8 cellular contexts compared by ENCODE assay signal in the genomic region with DNA sequence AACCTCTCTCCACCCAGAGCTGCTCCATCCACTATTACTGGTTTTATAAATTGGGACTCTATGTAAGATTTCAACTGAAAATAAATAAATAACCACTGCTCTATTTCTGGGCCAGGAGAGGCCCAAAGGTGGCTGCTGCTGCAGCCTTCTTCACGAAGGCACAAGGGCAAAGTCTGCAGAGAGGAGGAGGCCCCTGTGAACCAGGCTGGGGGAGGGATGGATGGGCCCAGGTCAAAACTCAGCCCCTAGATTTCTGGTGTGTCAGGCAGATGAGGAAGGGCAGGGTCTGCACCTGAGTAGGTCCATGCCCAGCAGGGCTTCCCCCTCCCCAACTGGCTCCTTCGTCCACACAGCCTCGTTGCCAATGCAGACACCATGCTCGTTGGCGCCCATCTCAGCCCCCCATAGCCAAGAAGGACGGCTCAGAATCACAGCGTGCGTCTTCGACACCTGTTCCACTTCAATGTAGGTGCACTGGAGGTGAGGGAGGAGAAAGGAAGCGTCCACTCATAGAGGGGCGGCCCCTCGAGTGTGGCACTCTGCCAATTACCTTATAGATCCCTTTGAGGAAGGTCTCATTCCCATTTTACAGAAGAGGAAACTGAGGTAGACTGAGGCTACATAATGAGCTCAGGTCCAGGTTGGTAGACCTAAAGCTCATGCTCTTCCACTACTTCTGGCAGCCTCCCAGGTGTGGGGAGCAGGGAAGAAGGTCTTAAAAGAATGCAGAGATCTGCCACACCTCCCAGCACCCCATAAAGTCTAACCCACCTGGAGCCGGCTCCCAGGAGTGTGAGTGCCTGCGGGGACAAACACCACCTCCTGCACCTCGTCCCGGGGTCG. TPM values are rescaled to one million over a fixed set of nuclear protein-coding genes. Genes with fewer than 3 reads are reported as not detected.
A peak's percentile ranks its signal among the peaks of the same experiment; 100 is the strongest.
DNase-seq lines count a peak whose midpoint lies in the region; ATAC-seq and TF ChIP-seq lines count a peak whose summit lies in the region.

No MANE protein-coding gene starts in this region.

- H3K4me2 ChIP-seq in fibroblast of lung (ENCODE audit: extremely low read depth, insufficient read depth, low read length) = peak overlapping the region; percentile 96

- peaks cover 0 to 36% (median 0%) of the 10 kb centered on the region in 3 donors for H3K36me3 ChIP-seq in Peyer's patch
- H3K36me3 ChIP-seq in fibroblast of lung (ENCODE audit: control insufficient read depth, insufficient read depth, low read length) = no peaks in the 10 kb centered on the region

- H3K9ac ChIP-seq in fibroblast of lung (ENCODE audit: insufficient read depth, low read length) = peak overlapping the region; percentile 67

- H3K79me2 ChIP-seq in fibroblast of lung (ENCODE audit: control insufficient read depth, insufficient read depth, low read length) = no peaks in the 10 kb centered on the region

- TF ChIP-seq POLR2A in Peyer's patch (IDR thresholded peaks at IDR 0.05) = no peak

- H3K9me3 ChIP-seq in Peyer's patch = no peaks in the 10 kb centered on the region
- no peaks in the 10 kb centered on the region for H3K9me3 ChIP-seq in fibroblast of lung (ENCODE audit: control insufficient read depth, insufficient read depth, low read depth, low read length)

- H3K4me1 ChIP-seq in Peyer's patch = peaks cover 7 to 46% (median 11%) of the 10 kb centered on the region in 4 donors
- peaks cover 7% of the 10 kb centered on the region for H3K4me1 ChIP-seq in fibroblast of lung (ENCODE audit: control insufficient read depth, extremely low read depth, insufficient read depth, low read length)

- peak overlapping the region; percentile 65 to 79 (median 78) for H3K27ac ChIP-seq in Peyer's patch
- peak overlapping the region; percentile 61 for H3K27ac ChIP-seq in fibroblast of lung (ENCODE audit: insufficient read depth, low read length)

- ATAC-seq in GM21737 (IDR thresholded peaks at IDR 0.05; ENCODE audit: unreplicated experiment) = no peak

- DNase-seq in Peyer's patch (no peak), fibroblast of lung (ENCODE audit: low read depth in 2 of 2) (no peak), retinal pigment epithelial cell (ENCODE audit: low read depth) (no peak), T-helper 9 cell (no peak), NCI-H2227 (lab: John Stamatoyannopoulos, UW; ENCODE audit: unreplicated experiment) (no peak)
- DNase-seq in activated CD4-positive, CD25-positive, alpha-beta regulatory T cell (lab: John Stamatoyannopoulos, UW) = no peak

- H3K4me3 ChIP-seq in GM12875 (ENCODE audit: low read depth, low read length) (peak overlapping the region; percentile 81), Peyer's patch (peak overlapping the region; percentile 67 to 99 (median 82)), fibroblast of lung (replicated peaks in 1 of 4; ENCODE audit: control extremely low read depth in 1 of 4, insufficient read depth in 1 of 4, low read depth in 3 of 4, low read length in 4 of 4) (peak overlapping the region; percentile 79 to 92 (median 90)), retinal pigment epithelial cell (ENCODE audit: low read length) (peak overlapping the region; percentile 93)

- H2AFZ ChIP-seq in fibroblast of lung (ENCODE audit: low read length) = peak overlapping the region; percentile 97

- no peaks in the 10 kb centered on the region for H4K20me1 ChIP-seq in fibroblast of lung (ENCODE audit: control insufficient read depth, extremely low read depth, insufficient read depth, low read length)

- TF ChIP-seq CTCF in GM12875 (IDR thresholded peaks at IDR 0.05; ENCODE audit: borderline replicate concordance, insufficient read depth, low read depth, low read length) (no peak), Peyer's patch (IDR thresholded peaks at IDR 0.05) (no peak), fibroblast of lung (conservative IDR thresholded peaks at IDR 0.05 in 1 of 2, IDR thresholded peaks at IDR 0.05 in 1 of 2; ENCODE audit: low read depth in 1 of 2, low read length in 2 of 2) (no peak), retinal pigment epithelial cell (conservative IDR thresholded peaks at IDR 0.05; ENCODE audit: low read depth, low read length) (no peak)

- no peaks in the 10 kb centered on the region for H3K27me3 ChIP-seq in Peyer's patch
- peaks cover 9% of the 10 kb centered on the region for H3K27me3 ChIP-seq in fibroblast of lung (ENCODE audit: control insufficient read depth, insufficient read depth, low read length)

RNA-seq across cellular contexts. Expression of gene SCRN2, which starts 1.0 kb away (rescaled TPM):
- total RNA-seq in Peyer's patch (100 to 1,000 TPM in 2 of 4 donors, 10 to 100 TPM in 2; 56.2 to 126 (median 86.9) TPM), fibroblast of lung (22.3 and 40.8 TPM in 2 replicates)
- polyA plus RNA-seq in fibroblast of lung = 10.2 and 10.6 TPM in 2 replicates
- polyA plus RNA-seq in fibroblast of lung (2012) = 12.8 and 15.5 TPM in 2 replicates
- polyA minus RNA-seq in fibroblast of lung (ENCODE audit: low replicate concordance) = 23.8 and 24.3 TPM in 2 replicates

RNA-seq across cellular contexts. Expression of gene LRRC46, which starts 8.7 kb away (rescaled TPM):
- total RNA-seq in Peyer's patch (under 1 TPM in 1 of 4 donors, not detected in 3; 0.40 TPM), fibroblast of lung (under 0.01 TPM in 2 replicates)
- polyA plus RNA-seq in fibroblast of lung = 0.19 and 0.93 TPM in 2 replicates
- polyA plus RNA-seq in fibroblast of lung (2012) = 0.41 and 1.1 TPM in 2 replicates
- 2.1 TPM in 1 of 2 replicates, not detected in the other for polyA minus RNA-seq in fibroblast of lung (ENCODE audit: low replicate concordance)

RNA-seq across cellular contexts. Expression of gene MRPL10, which starts 8.8 kb away (rescaled TPM):
- total RNA-seq in Peyer's patch (10 to 100 TPM; 30.5 to 50.4 (median 34.8) TPM), fibroblast of lung (26.5 and 31.0 TPM in 2 replicates)
- 44.7 and 53.1 TPM in 2 replicates for polyA plus RNA-seq in fibroblast of lung
- polyA plus RNA-seq in fibroblast of lung (2012) = 38.5 and 40.2 TPM in 2 replicates
- 58.3 and 103 TPM in 2 replicates for polyA minus RNA-seq in fibroblast of lung (ENCODE audit: low replicate concordance)

RNA-seq across cellular contexts. Expression of gene SP6, which starts 10.8 kb away (rescaled TPM):
- total RNA-seq in Peyer's patch = 10 to 100 TPM in 2 of 4 donors, 1 to 10 TPM in 2; 3.3 to 27.0 (median 16.6) TPM
- total RNA-seq in fibroblast of lung = under 0.01 TPM in 1 of 2 replicates, not detected in the other
- 0.07 and 0.11 TPM in 2 replicates for polyA plus RNA-seq in fibroblast of lung
- 0.12 and 0.25 TPM in 2 replicates for polyA plus RNA-seq in fibroblast of lung (2012)
- polyA minus RNA-seq in fibroblast of lung (ENCODE audit: low replicate concordance) = not detected in 2 replicates

RNA-seq across cellular contexts. Expression of gene OSBPL7, which starts 18.5 kb away (rescaled TPM):
- total RNA-seq in Peyer's patch = 100 to 1,000 TPM in 1 of 4 donors, 10 to 100 TPM in 3; 31.4 to 104 (median 70.9) TPM
- 5.4 and 7.1 TPM in 2 replicates for total RNA-seq in fibroblast of lung
- polyA plus RNA-seq in fibroblast of lung = 2.1 and 2.2 TPM in 2 replicates
- 2.8 and 3.2 TPM in 2 replicates for polyA plus RNA-seq in fibroblast of lung (2012)
- polyA minus RNA-seq in fibroblast of lung (ENCODE audit: low replicate concordance) = 3.8 and 13.6 TPM in 2 replicates
